Comparison of ENCODE assay signal across 18 cellular contexts in the genomic region with DNA sequence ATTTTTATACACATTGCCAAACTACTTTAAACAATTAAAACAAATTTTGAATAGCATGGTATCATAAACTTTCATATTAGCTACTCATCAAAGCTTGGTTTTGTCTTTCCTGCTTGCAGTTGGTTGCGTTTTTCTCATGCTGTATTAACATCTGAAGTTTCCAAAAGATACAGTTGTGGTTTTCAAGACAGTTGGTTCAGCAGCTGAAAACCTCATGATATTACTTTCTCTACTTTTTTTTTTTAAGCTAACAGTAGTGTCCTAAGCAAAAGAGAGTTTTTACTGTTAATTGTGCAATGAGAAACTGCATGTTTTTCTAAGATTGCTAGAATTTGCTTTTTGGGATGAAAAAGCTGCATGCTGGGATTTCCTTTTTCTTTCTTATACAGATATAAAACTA. TPM values are rescaled to one million over a fixed set of nuclear protein-coding genes. Genes with fewer than 3 reads are reported as not detected.
A peak's percentile ranks its signal among the peaks of the same experiment; 100 is the strongest.
DNase-seq lines count a peak whose midpoint lies in the region; ATAC-seq and TF ChIP-seq lines count a peak whose summit lies in the region.
"Had no signal": no experiment of that assay in that cellular context is flagged by ENCODE, and none has a peak within 500 bp of the region (broad histone marks: within the 10 kb centered on the region; RNA-seq: fewer than 3 reads in every experiment).

No MANE protein-coding gene starts in this region.

- no peak overlapping the region for H3K4me3 ChIP-seq in osteoblast (ENCODE audit: insufficient read depth, low read length)
- no peak overlapping the region for H3K4me3 ChIP-seq in uterus
- H3K4me3 ChIP-seq: gastrocnemius medialis, lung, tibial nerve had no signal

- POLR2A ChIA-PET in activated naive CD8-positive, alpha-beta T cell treated with anti-CD3 and anti-CD28 coated beads, Interleukin-2, amount 10 ng/mL, durations not matched to agents 7 days and 5 days (lab: Charles Lee), result interaction anchor here (0.6 to 4.4 kb wide), 5 partner anchors 13 to 165 kb away, joined by 3 to 59 read pairs (median 3); partner anchors contain the start of gene UTP3

- no peak overlapping the region for H3K4me2 ChIP-seq in osteoblast (ENCODE audit: insufficient read depth, low read length)

- H3K9me3 Mint-ChIP-seq in activated T-cell treated with anti-CD3 and anti-CD28 coated beads, Interleukin-2, amount 50 U/mL, for 72 hours, result no peaks in the 10 kb centered on the region
- no peaks in the 10 kb centered on the region for H3K9me3 Mint-ChIP-seq in activated T-cell treated with anti-CD3 and anti-CD28 coated beads, Interleukin-2, amount 50 U/mL, for 4 hours
- no peaks in the 10 kb centered on the region for H3K9me3 Mint-ChIP-seq in activated naive CD8-positive, alpha-beta T cell treated with anti-CD3 and anti-CD28 coated beads, Interleukin-2, amount 10 ng/mL, durations not matched to agents 7 days and 5 days
- H3K9me3 Mint-ChIP-seq in stimulated activated memory B cell treated with anti-CD40 and anti-IgM and Interleukin-4, amounts not matched to agents 10 μg/mL and 1 μg/mL and 100 μg/mL, for 72 hours, result no peaks in the 10 kb centered on the region

- peaks cover 13% of the 10 kb centered on the region for H4K20me1 ChIP-seq in osteoblast (ENCODE audit: insufficient read depth, low read length)

- no peak for ATAC-seq in activated T-cell treated with anti-CD3 and anti-CD28 coated beads, Interleukin-2, amount 50 U/mL, for 72 hours (replicated peaks in 1 of 2)
- ATAC-seq in activated T-cell treated with anti-CD3 and anti-CD28 coated beads, Interleukin-2, amount 50 U/mL, for 4 hours, result no peak
- peak; percentile 16 for ATAC-seq in activated naive CD8-positive, alpha-beta T cell treated with anti-CD3 and anti-CD28 coated beads, Interleukin-2, amount 10 ng/mL, durations not matched to agents 7 days and 5 days (ENCODE audit: low read depth)
- ATAC-seq in stimulated activated memory B cell treated with anti-CD40 and anti-IgM and Interleukin-4, amounts not matched to agents 10 μg/mL and 1 μg/mL and 100 μg/mL, for 72 hours, result no peak
- ATAC-seq: gastrocnemius medialis, sciatic nerve, SK-N-SH treated with all-trans-retinoic acid at 6 μM for 48 hours had no signal

- H3K4me1 Mint-ChIP-seq in activated T-cell treated with anti-CD3 and anti-CD28 coated beads, Interleukin-2, amount 50 U/mL, for 72 hours (ENCODE audit: low read depth), result peaks cover 52% of the 10 kb centered on the region
- peaks cover 44% of the 10 kb centered on the region for H3K4me1 Mint-ChIP-seq in activated T-cell treated with anti-CD3 and anti-CD28 coated beads, Interleukin-2, amount 50 U/mL, for 4 hours (ENCODE audit: low read depth)
- H3K4me1 Mint-ChIP-seq in activated naive CD8-positive, alpha-beta T cell treated with anti-CD3 and anti-CD28 coated beads, Interleukin-2, amount 10 ng/mL, durations not matched to agents 7 days and 5 days, result peaks cover 32% of the 10 kb centered on the region
- H3K4me1 Mint-ChIP-seq in stimulated activated memory B cell treated with anti-CD40 and anti-IgM and Interleukin-4, amounts not matched to agents 10 μg/mL and 1 μg/mL and 100 μg/mL, for 72 hours, result peaks cover 43% of the 10 kb centered on the region

- no peaks in the 10 kb centered on the region for H3K27me3 Mint-ChIP-seq in activated T-cell treated with anti-CD3 and anti-CD28 coated beads, Interleukin-2, amount 50 U/mL, for 72 hours (ENCODE audit: low read depth)
- no peaks in the 10 kb centered on the region for H3K27me3 Mint-ChIP-seq in activated T-cell treated with anti-CD3 and anti-CD28 coated beads, Interleukin-2, amount 50 U/mL, for 4 hours (ENCODE audit: low read depth)
- no peaks in the 10 kb centered on the region for H3K27me3 Mint-ChIP-seq in activated naive CD8-positive, alpha-beta T cell treated with anti-CD3 and anti-CD28 coated beads, Interleukin-2, amount 10 ng/mL, durations not matched to agents 7 days and 5 days
- H3K27me3 Mint-ChIP-seq in stimulated activated memory B cell treated with anti-CD40 and anti-IgM and Interleukin-4, amounts not matched to agents 10 μg/mL and 1 μg/mL and 100 μg/mL, for 72 hours, result no peaks in the 10 kb centered on the region

- no peaks in the 10 kb centered on the region for H3K36me3 Mint-ChIP-seq in activated T-cell treated with anti-CD3 and anti-CD28 coated beads, Interleukin-2, amount 50 U/mL, for 72 hours (ENCODE audit: insufficient read depth in 2 of 2)
- H3K36me3 Mint-ChIP-seq in activated T-cell treated with anti-CD3 and anti-CD28 coated beads, Interleukin-2, amount 50 U/mL, for 4 hours (ENCODE audit: insufficient read depth), result no peaks in the 10 kb centered on the region
- H3K36me3 Mint-ChIP-seq in activated naive CD8-positive, alpha-beta T cell treated with anti-CD3 and anti-CD28 coated beads, Interleukin-2, amount 10 ng/mL, durations not matched to agents 7 days and 5 days, result no peaks in the 10 kb centered on the region
- no peaks in the 10 kb centered on the region for H3K36me3 Mint-ChIP-seq in stimulated activated memory B cell treated with anti-CD40 and anti-IgM and Interleukin-4, amounts not matched to agents 10 μg/mL and 1 μg/mL and 100 μg/mL, for 72 hours

- H3K4me3 Mint-ChIP-seq in activated T-cell treated with anti-CD3 and anti-CD28 coated beads, Interleukin-2, amount 50 U/mL, for 72 hours, result peak overlapping the region; percentile 27 to 37
- no peak overlapping the region for H3K4me3 Mint-ChIP-seq in activated T-cell treated with anti-CD3 and anti-CD28 coated beads, Interleukin-2, amount 50 U/mL, for 4 hours
- peak overlapping the region; percentile 65 for H3K4me3 Mint-ChIP-seq in activated naive CD8-positive, alpha-beta T cell treated with anti-CD3 and anti-CD28 coated beads, Interleukin-2, amount 10 ng/mL, durations not matched to agents 7 days and 5 days
- no peak overlapping the region for H3K4me3 Mint-ChIP-seq in stimulated activated memory B cell treated with anti-CD40 and anti-IgM and Interleukin-4, amounts not matched to agents 10 μg/mL and 1 μg/mL and 100 μg/mL, for 72 hours

- TF ChIP-seq POLR2A in uterus (IDR thresholded peaks at IDR 0.05), result no peak

- H3K4me1 ChIP-seq in osteoblast (ENCODE audit: insufficient read depth, low read length), result peaks cover 39% of the 10 kb centered on the region
- H3K4me1 ChIP-seq in uterus, result peaks cover 0 to 6% of the 10 kb centered on the region in 2 donors

- H2AFZ ChIP-seq in osteoblast (ENCODE audit: low read length), result no peak overlapping the region

- intact Hi-C loops in uterus (cut with DNase I; ENCODE audit: low total_unique reads), result no loop called here

- H3K27ac ChIP-seq in osteoblast (ENCODE audit: low read depth, low read length) (peak overlapping the region; percentile 25), uterus (no peak overlapping the region)
- H3K27ac ChIP-seq: gastrocnemius medialis had no signal

- H3K27ac Mint-ChIP-seq in activated T-cell treated with anti-CD3 and anti-CD28 coated beads, Interleukin-2, amount 50 U/mL, for 72 hours, result peak overlapping the region; percentile 58
- peak overlapping the region; percentile 76 for H3K27ac Mint-ChIP-seq in activated naive CD8-positive, alpha-beta T cell treated with anti-CD3 and anti-CD28 coated beads, Interleukin-2, amount 10 ng/mL, durations not matched to agents 7 days and 5 days
- no peak overlapping the region for H3K27ac Mint-ChIP-seq in stimulated activated memory B cell treated with anti-CD40 and anti-IgM and Interleukin-4, amounts not matched to agents 10 μg/mL and 1 μg/mL and 100 μg/mL, for 72 hours

- H3K27me3 ChIP-seq in osteoblast (ENCODE audit: insufficient read depth, low read length), result no peaks in the 10 kb centered on the region
- H3K27me3 ChIP-seq in uterus, result no peaks in the 10 kb centered on the region
- H3K27me3 ChIP-seq: gastrocnemius medialis, tibial nerve had no signal

- H3K36me3 ChIP-seq in osteoblast (ENCODE audit: insufficient read depth, low read length), result no peaks in the 10 kb centered on the region
- no peaks in the 10 kb centered on the region for H3K36me3 ChIP-seq in uterus
- H3K36me3 ChIP-seq: gastrocnemius medialis, tibial nerve had no signal

- H3K9me3 ChIP-seq in osteoblast (ENCODE audit: low read depth, low read length), result no peaks in the 10 kb centered on the region
- no peaks in the 10 kb centered on the region for H3K9me3 ChIP-seq in uterus
- H3K9me3 ChIP-seq: gastrocnemius medialis, tibial nerve had no signal

- DNase-seq in activated T-cell treated with anti-CD3 and anti-CD28 coated beads, Interleukin-2, amount 50 U/mL, for 72 hours, result no peak
- no peak for DNase-seq in activated T-cell treated with anti-CD3 and anti-CD28 coated beads, Interleukin-2, amount 50 U/mL, for 4 hours
- DNase-seq in MV-4-11 (lab: John Stamatoyannopoulos, UW) (peak; percentile 79), osteoblast (ENCODE audit: insufficient read length, low spot score, missing footprints) (no peak), LoVo (ENCODE audit: low spot score) (no peak), uterus (no peak)
- DNase-seq in activated naive CD8-positive, alpha-beta T cell treated with anti-CD3 and anti-CD28 coated beads, Interleukin-2, amount 10 ng/mL, durations not matched to agents 7 days and 5 days, result no peak
- DNase-seq: activated CD8-positive, alpha-beta memory T cell treated with anti-CD3 and anti-CD28 coated beads, Interleukin-2, amount 50 U/mL, for 4 hours; caudate nucleus; gastrocnemius medialis; NCI-H1105; nucleus accumbens; stimulated activated CD4-positive, alpha-beta T cell treated with anti-CD3 and anti-CD28 coated beads, Interleukin-4, amount 100 ng/mL, for 24 hours had no signal

- TF ChIP-seq CTCF in osteoblast (IDR thresholded peaks at IDR 0.05; ENCODE audit: extremely low read depth, low read depth, low read length), result no peak
- TF ChIP-seq CTCF in uterus (IDR thresholded peaks at IDR 0.05), result no peak

- H3K79me2 ChIP-seq in osteoblast (ENCODE audit: insufficient read depth, low read length), result peaks cover 74% of the 10 kb centered on the region

RNA-seq across cellular contexts. Expression of gene RUFY3, which starts 15.2 kb away (rescaled TPM):
- 10 to 100 TPM; 27.6 to 30.2 TPM for total RNA-seq in activated T-cell treated with anti-CD3 and anti-CD28 coated beads, Interleukin-2, amount 50 U/mL, for 72 hours
- 1 to 10 TPM; 6.3 to 8.0 (median 7.9) TPM for total RNA-seq in activated T-cell treated with anti-CD3 and anti-CD28 coated beads, Interleukin-2, amount 50 U/mL, for 4 hours
- total RNA-seq in activated naive CD8-positive, alpha-beta T cell treated with anti-CD3 and anti-CD28 coated beads, Interleukin-2, amount 10 ng/mL, durations not matched to agents 7 days and 5 days, result 10 to 100 TPM; 38.0 to 38.5 TPM
- total RNA-seq in osteoblast, result 82.5 and 90.2 TPM in 2 replicates
- total RNA-seq in uterus, result 100 to 1,000 TPM in 2 of 4 donors, 10 to 100 TPM in 2; 25.4 to 137 (median 75.9) TPM

RNA-seq across cellular contexts. Expression of gene UTP3, which starts 48.7 kb away (rescaled TPM):
- 10 to 100 TPM; 24.3 to 26.0 TPM for total RNA-seq in activated T-cell treated with anti-CD3 and anti-CD28 coated beads, Interleukin-2, amount 50 U/mL, for 72 hours
- total RNA-seq in activated T-cell treated with anti-CD3 and anti-CD28 coated beads, Interleukin-2, amount 50 U/mL, for 4 hours, result 10 to 100 TPM; 49.2 to 54.8 (median 51.4) TPM
- 10 to 100 TPM; 35.7 to 39.1 TPM for total RNA-seq in activated naive CD8-positive, alpha-beta T cell treated with anti-CD3 and anti-CD28 coated beads, Interleukin-2, amount 10 ng/mL, durations not matched to agents 7 days and 5 days
- 14.5 and 15.0 TPM in 2 replicates for total RNA-seq in osteoblast
- 10 to 100 TPM in 2 of 4 donors, 1 to 10 TPM in 2; 6.7 to 28.9 (median 17.1) TPM for total RNA-seq in uterus

Comparison
In these comparisons a context has a peak if more than half of its experiments do, and no peak if none do; other contexts are left out.
1. H3K4me3 Mint-ChIP-seq: peak in activated T-cell treated with anti-CD3 and anti-CD28 coated beads, Interleukin-2, amount 50 U/mL, for 72 hours (2 of 2) and activated naive CD8-positive, alpha-beta T cell treated with anti-CD3 and anti-CD28 coated beads, Interleukin-2, amount 10 ng/mL, durations not matched to agents 7 days and 5 days (single experiment); none in activated T-cell treated with anti-CD3 and anti-CD28 coated beads, Interleukin-2, amount 50 U/mL, for 4 hours (single experiment) and stimulated activated memory B cell treated with anti-CD40 and anti-IgM and Interleukin-4, amounts not matched to agents 10 μg/mL and 1 μg/mL and 100 μg/mL, for 72 hours (single experiment).